33 cellular contexts compared by ENCODE assay signal in the genomic region with DNA sequence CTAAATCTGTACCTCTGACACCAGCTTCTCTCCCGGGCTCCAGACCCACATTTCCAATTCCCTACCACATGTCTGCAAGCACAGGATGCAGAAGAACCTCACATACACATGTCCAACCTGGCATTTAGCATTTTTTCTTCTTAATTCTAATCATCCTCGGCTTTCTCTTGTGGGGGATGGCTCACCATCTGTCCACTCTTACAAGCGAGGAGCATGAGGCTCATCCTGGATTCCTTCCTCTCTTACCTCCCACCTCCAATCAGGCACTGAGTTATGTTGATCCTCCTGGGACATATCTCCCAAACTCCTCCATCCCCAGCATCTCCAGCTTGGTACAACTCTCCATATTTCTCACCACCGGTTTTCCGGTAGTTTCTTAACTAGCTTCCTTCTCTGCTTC.
"Had no signal": no experiment of that assay in that cellular context is flagged by ENCODE, and none has a peak within 500 bp of the region (broad histone marks: within the 10 kb centered on the region; RNA-seq: fewer than 3 reads in every experiment).

No MANE protein-coding gene starts in this region.

- H3K27ac ChIP-seq: KMS-11, Peyer's patch, SJSA1 had no signal

- H3K36me3 ChIP-seq: Peyer's patch, SJSA1 had no signal

- H3K4me1 ChIP-seq: Peyer's patch, SJSA1 had no signal

- H3K36me3 Mint-ChIP-seq: activated CD8-positive, alpha-beta memory T cell treated with anti-CD3 and anti-CD28 coated beads, Interleukin-2, amount 10 ng/mL, durations not matched to agents 7 days and 5 days; activated naive CD4-positive, alpha-beta T cell treated with anti-CD3 and anti-CD28 coated beads, Interleukin-2, amount 10 ng/mL, durations not matched to agents 7 days and 5 days; activated naive CD8-positive, alpha-beta T cell; brain; WTC11 had no signal

- H3K9me3 Mint-ChIP-seq: activated naive CD8-positive, alpha-beta T cell treated with anti-CD3 and anti-CD28 coated beads, Interleukin-2, amount 50 U/mL, for 24 hours; WTC11 had no signal

- H3K9me3 ChIP-seq: Peyer's patch, SJSA1, SK-N-SH had no signal

- H3K4me3 Mint-ChIP-seq: activated CD4-positive, alpha-beta memory T cell treated with anti-CD3 and anti-CD28 coated beads, Interleukin-2, amount 10 ng/mL, durations not matched to agents 7 days and 5 days; activated CD8-positive, alpha-beta memory T cell treated with anti-CD3 and anti-CD28 coated beads, Interleukin-2, amount 10 ng/mL, durations not matched to agents 7 days and 5 days; activated naive CD4-positive, alpha-beta T cell treated with anti-CD3 and anti-CD28 coated beads, Interleukin-2, amount 10 ng/mL, durations not matched to agents 7 days and 5 days; activated naive CD8-positive, alpha-beta T cell; activated naive CD8-positive, alpha-beta T cell treated with anti-CD3 and anti-CD28 coated beads, Interleukin-2, amount 50 U/mL, for 24 hours; brain; T-helper 1 cell treated with Interleukin-12 subunit alpha and Interleukin-12 subunit beta and Interleukin-4 antibody, amounts not matched to agents 30 μg/mL and 1 μg/mL, for 36 hours; T-helper 2 cell treated with Interferon-gamma antibody and Interleukin-4, amounts not matched to agents 5 μg/mL and 100 μg/mL, for 36 hours; WTC11 had no signal

- H3K4me1 Mint-ChIP-seq: activated CD4-positive, alpha-beta memory T cell treated with anti-CD3 and anti-CD28 coated beads, Interleukin-2, amount 10 ng/mL, durations not matched to agents 7 days and 5 days; activated CD8-positive, alpha-beta memory T cell treated with anti-CD3 and anti-CD28 coated beads, Interleukin-2, amount 10 ng/mL, durations not matched to agents 7 days and 5 days; activated naive CD4-positive, alpha-beta T cell treated with anti-CD3 and anti-CD28 coated beads, Interleukin-2, amount 10 ng/mL, durations not matched to agents 7 days and 5 days; activated naive CD8-positive, alpha-beta T cell treated with anti-CD3 and anti-CD28 coated beads, Interleukin-2, amount 50 U/mL, for 24 hours; brain; WTC11 had no signal

- H3K4me3 ChIP-seq: Peyer's patch, SJSA1 had no signal

- ATAC-seq: activated CD8-positive, alpha-beta memory T cell treated with anti-CD3 and anti-CD28 coated beads, Interleukin-2, amount 10 ng/mL, durations not matched to agents 7 days and 5 days; activated naive CD8-positive, alpha-beta T cell treated with anti-CD3 and anti-CD28 coated beads, Interleukin-2, amount 50 U/mL, for 24 hours; PC-3; WTC11 had no signal

- H3K27me3 Mint-ChIP-seq: activated CD4-positive, alpha-beta memory T cell treated with anti-CD3 and anti-CD28 coated beads, Interleukin-2, amount 10 ng/mL, durations not matched to agents 7 days and 5 days; activated CD8-positive, alpha-beta memory T cell treated with anti-CD3 and anti-CD28 coated beads, Interleukin-2, amount 10 ng/mL, durations not matched to agents 7 days and 5 days; activated naive CD4-positive, alpha-beta T cell treated with anti-CD3 and anti-CD28 coated beads, Interleukin-2, amount 10 ng/mL, durations not matched to agents 7 days and 5 days; activated naive CD8-positive, alpha-beta T cell treated with anti-CD3 and anti-CD28 coated beads, Interleukin-2, amount 50 U/mL, for 24 hours had no signal

- H3K27ac Mint-ChIP-seq: activated CD4-positive, alpha-beta memory T cell treated with anti-CD3 and anti-CD28 coated beads, Interleukin-2, amount 10 ng/mL, durations not matched to agents 7 days and 5 days; activated CD8-positive, alpha-beta memory T cell treated with anti-CD3 and anti-CD28 coated beads, Interleukin-2, amount 10 ng/mL, durations not matched to agents 7 days and 5 days; activated naive CD4-positive, alpha-beta T cell treated with anti-CD3 and anti-CD28 coated beads, Interleukin-2, amount 10 ng/mL, durations not matched to agents 7 days and 5 days; activated naive CD8-positive, alpha-beta T cell; activated naive CD8-positive, alpha-beta T cell treated with anti-CD3 and anti-CD28 coated beads, Interleukin-2, amount 50 U/mL, for 24 hours; brain; T-helper 1 cell treated with Interleukin-12 subunit alpha and Interleukin-12 subunit beta and Interleukin-4 antibody, amounts not matched to agents 30 μg/mL and 1 μg/mL, for 36 hours; T-helper 2 cell treated with Interferon-gamma antibody and Interleukin-4, amounts not matched to agents 5 μg/mL and 100 μg/mL, for 36 hours; WTC11 had no signal

- DNase-seq: activated CD4-positive, alpha-beta memory T cell treated with anti-CD3 and anti-CD28 coated beads, Interleukin-2, amount 10 ng/mL, durations not matched to agents 7 days and 5 days; activated CD4-positive, alpha-beta T cell treated with anti-CD3 and anti-CD28 coated beads for 4 hours; activated CD4-positive, CD25-positive, alpha-beta regulatory T cell treated with anti-CD3 and anti-CD28 coated beads, Interleukin-2, amount 50 U/mL, for 72 hours; activated CD8-positive, alpha-beta memory T cell treated with anti-CD3 and anti-CD28 coated beads for 24 hours; activated CD8-positive, alpha-beta memory T cell treated with anti-CD3 and anti-CD28 coated beads, Interleukin-2, amount 10 ng/mL, durations not matched to agents 7 days and 5 days; activated CD8-positive, alpha-beta memory T cell treated with anti-CD3 and anti-CD28 coated beads, Interleukin-2, amount 50 U/mL, for 48 hours; activated effector memory CD4-positive, alpha-beta T cell treated with Interleukin-2 at 50 U/mL for 16 hours; activated naive CD4-positive, alpha-beta T cell treated with anti-CD3 and anti-CD28 coated beads, Interleukin-2, amount 10 ng/mL, durations not matched to agents 7 days and 5 days; activated naive CD8-positive, alpha-beta T cell treated with anti-CD3 and anti-CD28 coated beads, Interleukin-2, amount 50 U/mL, for 24 hours; activated T-cell treated with anti-CD3 and anti-CD28 coated beads, Interleukin-2, amount 50 U/mL, for 48 hours; caudate nucleus; cerebellar nuclear complex; MM.1S; MV-4-11; NCI-H1092; NCI-H1436 treated with DMSO at 0.1 percent for 48 hours; NCI-H1694 treated with DMSO at 0.1 percent for 48 hours; NCI-H2029; NCI-H510A; NCI-H69; NK-92 treated with Interleukin-12 subunit alpha and Interleukin-12 subunit beta, amount 100 ng/mL, for 24 hours; PC-3; Peyer's patch; RPMI8226; SHP77 treated with DMSO at 0.1 percent for 48 hours; SK-N-SH had no signal

- H3K27me3 ChIP-seq: Peyer's patch, SJSA1 had no signal
